In the genomic region with DNA sequence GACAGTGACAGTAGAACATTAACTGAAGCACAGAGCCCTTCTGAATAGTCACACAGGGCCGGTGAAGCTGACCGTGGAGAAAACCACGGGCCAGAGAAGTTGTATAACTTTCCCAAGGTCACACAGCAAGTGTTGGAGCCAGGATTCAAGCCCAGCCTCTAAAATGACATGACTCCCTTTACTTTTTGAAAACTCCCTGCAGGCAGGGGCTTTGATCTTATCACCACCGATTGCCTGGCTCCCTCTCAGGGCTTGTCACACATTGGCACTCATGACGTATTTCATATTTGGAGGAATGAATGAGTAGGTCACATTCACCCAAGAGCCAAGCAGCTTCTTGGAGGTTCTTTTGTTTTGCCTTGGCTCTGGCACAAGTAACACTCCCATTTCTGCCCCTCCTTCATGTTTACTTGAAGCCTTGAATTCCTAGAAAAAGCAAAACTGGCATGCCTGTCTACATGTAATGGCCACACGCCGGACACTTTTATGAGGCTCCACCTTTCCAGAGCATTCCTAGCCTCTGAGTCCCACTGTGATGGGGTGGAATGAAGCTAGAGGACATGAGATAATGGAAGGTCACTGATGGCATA, we compare ENCODE assay signal across 1 cellular context.
A peak's percentile ranks its signal among the peaks of the same experiment; 100 is the strongest.
TF ChIP-seq lines count a peak whose summit lies in the region.

No MANE protein-coding gene starts in this region.

TF ChIP-seq in A549, 52 proteins besides CTCF, POLR2A, EP300 and RAD21 (continued from another document):
- TF ChIP-seq, protein P1, sequence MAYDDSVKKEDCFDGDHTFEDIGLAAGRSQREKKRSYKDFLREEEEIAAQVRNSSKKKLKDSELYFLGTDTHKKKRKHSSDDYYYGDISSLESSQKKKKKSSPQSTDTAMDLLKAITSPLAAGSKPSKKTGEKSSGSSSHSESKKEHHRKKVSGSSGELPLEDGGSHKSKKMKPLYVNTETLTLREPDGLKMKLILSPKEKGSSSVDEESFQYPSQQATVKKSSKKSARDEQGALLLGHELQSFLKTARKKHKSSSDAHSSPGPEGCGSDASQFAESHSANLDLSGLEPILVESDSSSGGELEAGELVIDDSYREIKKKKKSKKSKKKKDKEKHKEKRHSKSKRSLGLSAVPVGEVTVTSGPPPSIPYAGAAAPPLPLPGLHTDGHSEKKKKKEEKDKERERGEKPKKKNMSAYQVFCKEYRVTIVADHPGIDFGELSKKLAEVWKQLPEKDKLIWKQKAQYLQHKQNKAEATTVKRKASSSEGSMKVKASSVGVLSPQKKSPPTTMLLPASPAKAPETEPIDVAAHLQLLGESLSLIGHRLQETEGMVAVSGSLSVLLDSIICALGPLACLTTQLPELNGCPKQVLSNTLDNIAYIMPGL (CRISPR knock-in tag; IDR thresholded peaks at IDR 0.05; ENCODE audit: borderline replicate concordance), result no peak
- TF ChIP-seq FOSL2 (IDR thresholded peaks at IDR 0.05) (no peak), FOSL2 (CRISPR knock-in tag; IDR thresholded peaks at IDR 0.05) (peak; percentile 64)
TF ChIP-seq in A549: peak in this region for 3.
